18 cellular contexts compared by ENCODE assay signal in genomic region chr2:173989160-173989885, GRCh38. TPM values are rescaled to one million over a fixed set of nuclear protein-coding genes. Genes with fewer than 3 reads are reported as not detected.
DNase-seq lines count a peak whose midpoint lies in the region; ATAC-seq and TF ChIP-seq lines count a peak whose summit lies in the region.
"Had no signal": no experiment of that assay in that cellular context is flagged by ENCODE, and none has a peak within 500 bp of the region (broad histone marks: within the 10 kb centered on the region; RNA-seq: fewer than 3 reads in every experiment).

No MANE protein-coding gene starts in this region.

- intact Hi-C loops in ascending aorta (cut with DNase I) (loop anchor here (2.0 to 5.0 kb wide), 2 partner anchors 25 to 498 kb away; partner anchors contain the start of genes GPR155 and SP3), psoas muscle (cut with DNase I) (no loop called here)

- POLR2A ChIA-PET in GM10248 (lab: Yijun Ruan, JAX), result no interaction called here

- H3K9me3 ChIP-seq in ascending aorta (no peaks in the 10 kb centered on the region), psoas muscle (no peaks in the 10 kb centered on the region)
- H3K9me3 ChIP-seq: body of pancreas, neutrophil, SK-N-SH had no signal

- ATAC-seq in GM21825 (IDR thresholded peaks at IDR 0.05; ENCODE audit: unreplicated experiment), result peak; percentile 26
- ATAC-seq in psoas muscle, result no peak
- ATAC-seq in HG03175 (IDR thresholded peaks at IDR 0.05; ENCODE audit: unreplicated experiment), result no peak
- no peak for ATAC-seq in HG02588 (IDR thresholded peaks at IDR 0.05; ENCODE audit: unreplicated experiment)
- ATAC-seq: activated T-helper 17 cell treated with anti-CD3 and anti-CD28 coated beads, Interleukin-2, amount 50 U/mL, for 72 hours; body of pancreas; foreskin keratinocyte had no signal

- H3K36me3 ChIP-seq in ascending aorta (no peaks in the 10 kb centered on the region), psoas muscle (ENCODE audit: insufficient read depth in 1 of 2, low read depth in 1 of 2) (no peaks in the 10 kb centered on the region)
- H3K36me3 ChIP-seq: neutrophil had no signal

- TF ChIP-seq CTCF in GM10248 (IDR thresholded peaks at IDR 0.05; ENCODE audit: control extremely low read depth, extremely low read depth, low read depth, missing control alignments), result no peak
- TF ChIP-seq CTCF in ascending aorta (IDR thresholded peaks at IDR 0.05), result peak; percentile 31 to 48 (median 33)
- TF ChIP-seq CTCF in psoas muscle (IDR thresholded peaks at IDR 0.05), result peak; percentile 6

- DNase-seq in GM10248 (ENCODE audit: extremely low spot score) (peak; percentile 31), ascending aorta (ENCODE audit: low spot score in 2 of 2) (peak in 1 of 2 donors; percentile 76), psoas muscle (no peak), Kasumi-1 (lab: John Stamatoyannopoulos, UW) (no peak), cerebellar nuclear complex (lab: John Stamatoyannopoulos, UW) (no peak)
- DNase-seq: activated CD4-positive, alpha-beta memory T cell treated with anti-CD3 and anti-CD28 coated beads, Interleukin-2, amount 10 ng/mL, durations not matched to agents 7 days and 5 days; body of pancreas; effector CD4-positive, alpha-beta T cell; foreskin keratinocyte; mammary epithelial cell; NCI-H1048; SK-N-SH; stimulated activated naive CD4-positive, alpha-beta T cell had no signal

- no peak overlapping the region for H3K4me3 ChIP-seq in ascending aorta
- H3K4me3 ChIP-seq in psoas muscle, result no peak overlapping the region
- H3K4me3 ChIP-seq: body of pancreas had no signal

- H3K27me3 ChIP-seq in ascending aorta (no peaks in the 10 kb centered on the region), psoas muscle (ENCODE audit: insufficient read depth in 3 of 3, low read length in 2 of 3) (no peaks in the 10 kb centered on the region)
- H3K27me3 ChIP-seq: body of pancreas, neutrophil had no signal

- H3K27ac ChIP-seq in ascending aorta (peak overlapping the region; percentile 79 to 83), psoas muscle (no peak overlapping the region)
- H3K27ac ChIP-seq: foreskin keratinocyte, neutrophil had no signal

- WGBS in psoas muscle, 3 donors, result 39 to 53% (median 41%) methylated on average over 7 of the region's 7 CpGs

- H3K4me1 ChIP-seq in ascending aorta (peaks cover 24 to 78% of the 10 kb centered on the region in 2 donors), psoas muscle (peaks cover 11% of the 10 kb centered on the region)

- CTCF ChIA-PET in GM10248 (lab: Yijun Ruan, JAX), result interaction anchor here (0.9 to 1.0 kb wide), 2 partner anchors 9 to 10 kb away, joined by 3 to 4 read pairs; no protein-coding TSS in a partner anchor

RNA-seq across cellular contexts. Expression of gene SP3, which starts 24.1 kb away (rescaled TPM):
- 58.0 TPM for total RNA-seq in ascending aorta
- total RNA-seq in psoas muscle, result 10 to 100 TPM; 38.2 to 52.0 (median 45.4) TPM
- 10 to 100 TPM; 13.9 to 23.1 (median 14.3) TPM for polyA plus RNA-seq in psoas muscle
